ENCODE assay signal across 17 cellular contexts in genomic region chr11:32331098-32331497, GRCh38.
"Had no signal": no experiment of that assay in that cellular context is flagged by ENCODE, and none has a peak within 500 bp of the region (broad histone marks: within the 10 kb centered on the region; RNA-seq: fewer than 3 reads in every experiment).

No MANE protein-coding gene starts in this region.

- H3K36me3 ChIP-seq: right lobe of liver, spleen, thoracic aorta, upper lobe of right lung had no signal

- H3K9me3 ChIP-seq: right lobe of liver, spleen, thoracic aorta, upper lobe of right lung had no signal

- H3K4me3 Mint-ChIP-seq: activated CD4-positive, alpha-beta T cell treated with anti-CD3 and anti-CD28 coated beads, Interleukin-2, amount 10 ng/mL, durations not matched to agents 24 days and 14 days; activated naive CD8-positive, alpha-beta T cell treated with anti-CD3 and anti-CD28 coated beads for 36 hours; activated T-cell treated with anti-CD3 and anti-CD28 coated beads, Interleukin-2, amount 50 U/mL, for 72 hours; stimulated activated naive CD8-positive, alpha-beta T cell treated with anti-CD3 and anti-CD28 coated beads, Interleukin-15, amount 100 ng/mL, for 72 hours; WTC11 had no signal

- H3K4me3 ChIP-seq: right lobe of liver, spleen, thoracic aorta, upper lobe of right lung had no signal

- H3K4me1 ChIP-seq: upper lobe of right lung had no signal

- H3K36me3 Mint-ChIP-seq: activated naive CD8-positive, alpha-beta T cell treated with anti-CD3 and anti-CD28 coated beads for 36 hours had no signal

- H3K9me3 Mint-ChIP-seq: activated CD4-positive, alpha-beta T cell treated with anti-CD3 and anti-CD28 coated beads, Interleukin-2, amount 10 ng/mL, durations not matched to agents 24 days and 14 days had no signal

- H3K27ac ChIP-seq: right lobe of liver, spleen, thoracic aorta, upper lobe of right lung had no signal

- H3K27me3 ChIP-seq: right lobe of liver had no signal

- H3K27ac Mint-ChIP-seq: activated CD4-positive, alpha-beta T cell treated with anti-CD3 and anti-CD28 coated beads, Interleukin-2, amount 10 ng/mL, durations not matched to agents 24 days and 14 days; activated naive CD8-positive, alpha-beta T cell treated with anti-CD3 and anti-CD28 coated beads for 36 hours; activated T-cell treated with anti-CD3 and anti-CD28 coated beads, Interleukin-2, amount 50 U/mL, for 72 hours; stimulated activated naive CD8-positive, alpha-beta T cell treated with anti-CD3 and anti-CD28 coated beads, Interleukin-15, amount 100 ng/mL, for 72 hours; WTC11 had no signal

- FAIRE-seq: bronchial epithelial cell, keratinocyte, TTC549 had no signal

- DNase-seq: activated CD4-positive, alpha-beta T cell treated with anti-CD3 and anti-CD28 coated beads, Interleukin-2, amount 10 ng/mL, durations not matched to agents 24 days and 14 days; activated CD8-positive, alpha-beta memory T cell treated with anti-CD3 and anti-CD28 coated beads, Interleukin-2, amount 50 U/mL, for 48 hours; activated gamma-delta T cell treated with Interleukin-2 at 50 U/mL for 16 hours; activated naive CD8-positive, alpha-beta T cell treated with anti-CD3 and anti-CD28 coated beads for 36 hours; activated T-cell treated with anti-CD3 and anti-CD28 coated beads, Interleukin-2, amount 50 U/mL, for 72 hours; erythroblast; hippocampal formation; mesendoderm; right lobe of liver; spleen; stimulated activated naive CD8-positive, alpha-beta T cell treated with anti-CD3 and anti-CD28 coated beads, Interleukin-15, amount 100 ng/mL, for 72 hours; upper lobe of right lung had no signal
